ENCODE assay signal across 11 cellular contexts in the genomic region with DNA sequence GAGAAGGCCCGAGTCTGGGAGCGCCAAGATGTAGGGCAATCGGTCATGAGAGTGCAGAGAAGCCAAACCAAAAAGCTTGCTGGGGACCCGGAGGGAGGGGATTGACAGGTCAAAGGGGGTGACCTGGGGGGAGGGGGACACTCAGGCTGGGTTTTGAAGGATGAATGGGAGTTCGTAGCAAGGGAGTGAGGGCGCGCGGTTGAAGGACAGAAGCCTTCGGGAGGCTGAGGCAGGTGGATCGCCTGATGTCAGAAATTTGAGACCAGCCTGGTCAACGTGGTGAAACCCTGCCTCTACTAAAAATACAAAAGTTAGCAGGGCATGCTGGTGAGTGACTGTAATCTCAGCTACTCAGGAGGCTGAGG. TPM values are rescaled to one million over a fixed set of nuclear protein-coding genes. Genes with fewer than 3 reads are reported as not detected.
DNase-seq lines count a peak whose midpoint lies in the region; ATAC-seq, FAIRE-seq and TF ChIP-seq lines count a peak whose summit lies in the region.
"Not testable (repeated sequence)": the region's sequence is repeated elsewhere in the genome, so short reads cannot be mapped to it uniquely, and the experiment has no call there.
"Had no signal": no experiment of that assay in that cellular context is flagged by ENCODE, and none has a peak within 500 bp of the region (broad histone marks: within the 10 kb centered on the region; RNA-seq: fewer than 3 reads in every experiment).

No MANE protein-coding gene starts in this region.

- H2BK5ac ChIP-seq in H9 (ENCODE audit: insufficient read length, low read length) = not testable (repeated sequence)

- not testable (repeated sequence) for H3K14ac ChIP-seq in H9 (ENCODE audit: insufficient read depth, low read length)

- H3K4me3 ChIP-seq in A549 = peak overlapping the region; percentile 90
- peak overlapping the region; percentile 62 for H3K4me3 ChIP-seq in PC-3 (ENCODE audit: low read length)
- peak overlapping the region; percentile 70 for H3K4me3 ChIP-seq in choroid plexus epithelial cell (ENCODE audit: low read depth, low read length)
- peak overlapping the region; percentile 82 for H3K4me3 ChIP-seq in right cardiac atrium (ENCODE audit: low read length)
- H3K4me3 ChIP-seq in naive thymus-derived CD4-positive, alpha-beta T cell (ENCODE audit: low read length) = peak overlapping the region; percentile 61

- H3K23me2 ChIP-seq in H9 (ENCODE audit: insufficient read length, low read depth, low read length, poor library complexity, severe bottlenecking) = not testable (repeated sequence)

- CTCF ChIA-PET in A549 (lab: Yijun Ruan, JAX) = interaction anchor here (0.9 to 1.5 kb wide), 5 partner anchors 14 to 84 kb away, joined by 3 to 5 read pairs (median 4); no protein-coding TSS in a partner anchor
- CTCF ChIA-PET in PC-3 (lab: Charles Lee) = interaction anchor here (0.6 kb wide), 1 partner anchor 15 kb away, joined by 7 read pairs; no protein-coding TSS in a partner anchor
- CTCF ChIA-PET in naive thymus-derived CD4-positive, alpha-beta T cell (lab: Charles Lee) = interaction anchor here (1.1 kb wide), 1 partner anchor 341 kb away, joined by 3 read pairs; no protein-coding TSS in a partner anchor

- ATAC-seq in A549; PC-3; activated T-cell treated with anti-CD3 and anti-CD28 coated beads, Interleukin-2, amount 50 U/mL, for 72 hours (replicated peaks in 1 of 2); right cardiac atrium; naive thymus-derived CD4-positive, alpha-beta T cell: not testable (repeated sequence)

- not testable (repeated sequence) for H3K4ac ChIP-seq in H9 (ENCODE audit: low read depth, low read length)

- WGBS in A549 (ENCODE audit: missing lambda C conversion rate) = 61% methylated on average over 11 of the region's 11 CpGs
- no CpG with 5 or more reads among the region's 11 CpGs for WGBS in H9 (ENCODE audit: extremely low coverage, insufficient read length, low lambda C conversion rate)
- 37% methylated on average over 11 of the region's 11 CpGs for WGBS in right cardiac atrium

- BruUV-seq in PC-3 (replicated peaks; lab: Mats Ljungman, UMichigan) = not testable (repeated sequence)

- not testable (repeated sequence) for H3F3A ChIP-seq in PC-3 (ENCODE audit: low read length, unreplicated experiment)

- H2BK20ac ChIP-seq in H9 (ENCODE audit: low read depth, low read length, poor library complexity, severe bottlenecking) = not testable (repeated sequence)

- not testable (repeated sequence) for TF ChIP-seq EP300 in A549 (IDR thresholded peaks at IDR 0.05)

- POLR2A ChIA-PET in A549 (lab: Yijun Ruan, JAX) = interaction anchor here (0.6 to 1.2 kb wide), 2 partner anchors 156 to 171 kb away, joined by 3 to 4 read pairs; a partner anchor contains a TSS
- POLR2A ChIA-PET in PC-3 (lab: Charles Lee; ENCODE audit: unreplicated experiment) = not testable (repeated sequence)
- POLR2A ChIA-PET in naive thymus-derived CD4-positive, alpha-beta T cell (lab: Charles Lee) = interaction anchor here (0.9 to 1.1 kb wide), 2 partner anchors 53 to 156 kb away, joined by 4 to 7 read pairs; a partner anchor contains a TSS

- not testable (repeated sequence) for H2BK120ac ChIP-seq in H9 (ENCODE audit: low read depth, low read length, poor library complexity, severe bottlenecking)

- not testable (repeated sequence) for H2AFZ ChIP-seq in H9 (ENCODE audit: low read length)
- H2AFZ ChIP-seq in PC-3 (ENCODE audit: low read length) = peak overlapping the region; percentile 78

- not testable (repeated sequence) for H3K79me2 ChIP-seq in H9 (ENCODE audit: insufficient read depth, low read length); PC-3 (ENCODE audit: low read length)

- not testable (repeated sequence) for H4K91ac ChIP-seq in H9 (ENCODE audit: insufficient read length, low read depth, low read length)

- H2BK12ac ChIP-seq in H9 (ENCODE audit: insufficient read length, low read depth, low read length) = not testable (repeated sequence)

- not testable (repeated sequence) for H3K9me2 ChIP-seq in PC-3 (replicated peaks; ENCODE audit: low read length)

- H3K36me3 Mint-ChIP-seq in H9 (ENCODE audit: insufficient read depth in 1 of 3, low read depth in 3 of 3); activated T-cell treated with anti-CD3 and anti-CD28 coated beads, Interleukin-2, amount 50 U/mL, for 72 hours (ENCODE audit: insufficient read depth in 2 of 2); naive thymus-derived CD4-positive, alpha-beta T cell: not testable (repeated sequence)

- not testable (repeated sequence) for H3K27me3 ChIP-seq in H9 (ENCODE audit: insufficient read depth, low read length); PC-3 (ENCODE audit: low read length); right cardiac atrium (ENCODE audit: control insufficient read depth, insufficient read depth); naive thymus-derived CD4-positive, alpha-beta T cell (ENCODE audit: control insufficient read depth in 2 of 2, insufficient read depth in 2 of 2, low read length in 2 of 2)

- peak overlapping the region; percentile 87 to 98 for H3K27ac ChIP-seq in A549
- not testable (repeated sequence) for H3K27ac ChIP-seq in H9 (ENCODE audit: insufficient read length, low read depth, low read length); PC-3 (ENCODE audit: low read length); right cardiac atrium (ENCODE audit: low read length)
- H3K27ac ChIP-seq in naive thymus-derived CD4-positive, alpha-beta T cell (ENCODE audit: low read depth, low read length) = peak overlapping the region; percentile 61

- H3K9me3 Mint-ChIP-seq in H9; activated T-cell treated with anti-CD3 and anti-CD28 coated beads, Interleukin-2, amount 50 U/mL, for 72 hours; naive thymus-derived CD4-positive, alpha-beta T cell: not testable (repeated sequence)

- not testable (repeated sequence) for H2AK5ac ChIP-seq in H9 (ENCODE audit: insufficient read length, low read length)

- H3K9me3 ChIP-seq in A549; H9 (ENCODE audit: control insufficient read depth, low read depth, low read length); PC-3 (ENCODE audit: low read length); right cardiac atrium (ENCODE audit: control insufficient read depth, low read length); naive thymus-derived CD4-positive, alpha-beta T cell (ENCODE audit: control insufficient read depth in 2 of 3, low read length in 3 of 3): not testable (repeated sequence)

- FAIRE-seq in A549 (lab: Jason Lieb, UNC) = not testable (repeated sequence)

- not testable (repeated sequence) for TF ChIP-seq POLR2A in A549 (IDR thresholded peaks at IDR 0.05; ENCODE audit: low read length)

- peak; percentile 0; the same call in 1 of the 3 replicates for TF ChIP-seq CTCF in A549 (IDR thresholded peaks at IDR 0.05)
- not testable (repeated sequence) for TF ChIP-seq CTCF in H9 (conservative IDR thresholded peaks at IDR 0.05); PC-3 (conservative IDR thresholded peaks at IDR 0.05; ENCODE audit: low read depth, low read length); choroid plexus epithelial cell (conservative IDR thresholded peaks at IDR 0.05; ENCODE audit: low read depth, low read length)

- H3K4me2 ChIP-seq in A549 (peak overlapping the region; percentile 99), H9 (ENCODE audit: insufficient read depth, insufficient read length, low read length) (peak overlapping the region; percentile 50), PC-3 (ENCODE audit: low read length) (peak overlapping the region; percentile 80)

- intact Hi-C loops in PC-3 (cut with micrococcal nuclease) = loop anchor here (10.0 kb wide), 1 partner anchor 72 kb away; no protein-coding TSS in a partner anchor
- intact Hi-C loops in right cardiac atrium (cut with DNase I) = not testable (repeated sequence)
- intact Hi-C loops in naive thymus-derived CD4-positive, alpha-beta T cell (cut with micrococcal nuclease) = loop anchor here (1.0 to 5.0 kb wide), 10 partner anchors 35 to 171 kb away; a partner anchor contains a TSS

- H3K36me3 ChIP-seq in PC-3 (ENCODE audit: low read depth, low read length); naive thymus-derived CD4-positive, alpha-beta T cell (ENCODE audit: control insufficient read depth in 2 of 3, insufficient read depth in 3 of 3, low read length in 3 of 3): not testable (repeated sequence)

- H3K4me1 ChIP-seq in A549 (peaks cover 23% of the 10 kb centered on the region), PC-3 (ENCODE audit: insufficient read depth, low read length) (0 out of 2 replicates have a peak, but pooled peaks cover 12% of the 10 kb centered on the region)
- H3K4me1 ChIP-seq in H9 (ENCODE audit: insufficient read depth, low read length); right cardiac atrium (ENCODE audit: control insufficient read depth, insufficient read depth, low read length); naive thymus-derived CD4-positive, alpha-beta T cell (ENCODE audit: control insufficient read depth in 2 of 2, insufficient read depth in 2 of 2, low read length in 2 of 2): not testable (repeated sequence)

- H3T11ph ChIP-seq in H9 (ENCODE audit: low read length) = not testable (repeated sequence)

- H3K9ac ChIP-seq in H9 (ENCODE audit: extremely low read depth, insufficient read length, low read length); PC-3 (ENCODE audit: low read length): not testable (repeated sequence)

- not testable (repeated sequence) for TF ChIP-seq RAD21 in A549 (conservative IDR thresholded peaks at IDR 0.05 in 1 of 2, IDR thresholded peaks at IDR 0.05 in 1 of 2)

- not testable (repeated sequence) for H2BK15ac ChIP-seq in H9 (ENCODE audit: low read depth, low read length)

- not testable (repeated sequence) for H3K23ac ChIP-seq in H9 (ENCODE audit: insufficient read length, low read depth, low read length)

- not testable (repeated sequence) for H3K79me1 ChIP-seq in H9 (ENCODE audit: insufficient read depth, low read depth, low read length, poor library complexity, severe bottlenecking)

- peaks cover 20 to 35% of the 10 kb centered on the region in 2 experiments for H3K4me1 Mint-ChIP-seq in H9
- peaks cover 25% of the 10 kb centered on the region for H3K4me1 Mint-ChIP-seq in activated T-cell treated with anti-CD3 and anti-CD28 coated beads, Interleukin-2, amount 50 U/mL, for 72 hours (ENCODE audit: low read depth)
- peaks cover 7 to 19% (median 16%) of the 10 kb centered on the region in 7 donors for H3K4me1 Mint-ChIP-seq in naive thymus-derived CD4-positive, alpha-beta T cell

- not testable (repeated sequence) for H3K27me3 Mint-ChIP-seq in H9 (ENCODE audit: low read depth); activated T-cell treated with anti-CD3 and anti-CD28 coated beads, Interleukin-2, amount 50 U/mL, for 72 hours (ENCODE audit: low read depth); naive thymus-derived CD4-positive, alpha-beta T cell

- peak overlapping the region; percentile 63 to 87 (median 74); a peak in 3 of 7 replicates for H3K27ac Mint-ChIP-seq in H9
- H3K27ac Mint-ChIP-seq in activated T-cell treated with anti-CD3 and anti-CD28 coated beads, Interleukin-2, amount 50 U/mL, for 72 hours = not testable (repeated sequence)
- H3K27ac Mint-ChIP-seq in naive thymus-derived CD4-positive, alpha-beta T cell = peak overlapping the region in 5 of 9 donors; percentile 31 to 84 (median 60)

- not testable (repeated sequence) for DNase-seq in A549 (ENCODE audit: low read depth in 1 of 2, low spot score in 1 of 2); H9; PC-3; choroid plexus epithelial cell (ENCODE audit: low read depth); right cardiac atrium; naive thymus-derived CD4-positive, alpha-beta T cell
- peak; percentile 5 to 7 for DNase-seq in activated T-cell treated with anti-CD3 and anti-CD28 coated beads, Interleukin-2, amount 50 U/mL, for 72 hours
- peak; percentile 10 for DNase-seq in stimulated activated CD4-positive, alpha-beta T cell treated with anti-CD3 and anti-CD28 coated beads, Interleukin-12 subunit alpha, Interleukin-12 subunit beta, amount 100 ng/mL, for 4 hours

- not testable (repeated sequence) for H3K18ac ChIP-seq in H9 (ENCODE audit: insufficient read length, low read depth, low read length)

- not testable (repeated sequence) for H4K20me1 ChIP-seq in H9 (ENCODE audit: control insufficient read depth, insufficient read depth, insufficient read length); PC-3 (ENCODE audit: low read length)

- H3K56ac ChIP-seq in H9 (ENCODE audit: insufficient read length, low read depth, low read length) = not testable (repeated sequence)

- H4K5ac ChIP-seq in H9 (ENCODE audit: insufficient read length, low read depth, low read length) = not testable (repeated sequence)

- H3K4me3 Mint-ChIP-seq in H9 = peak overlapping the region; percentile 71 to 83
- peak overlapping the region; percentile 74 to 75 for H3K4me3 Mint-ChIP-seq in activated T-cell treated with anti-CD3 and anti-CD28 coated beads, Interleukin-2, amount 50 U/mL, for 72 hours
- H3K4me3 Mint-ChIP-seq in naive thymus-derived CD4-positive, alpha-beta T cell = peak overlapping the region; percentile 78 to 89 (median 82)

- not testable (repeated sequence) for H4K8ac ChIP-seq in H9 (replicated peaks; ENCODE audit: insufficient read length, low read depth, low read length)

RNA-seq across cellular contexts. Expression of a gene that starts 35.0 kb away (rescaled TPM):
- polyA plus RNA-seq in A549 (2011; rRNA removed) (0.04 TPM in 1 of 2 replicates, not detected in the other), A549 (2017; fragmentation: RNase III; extraction: RNeasy Plus Mini Kit Qiagen cat#74134 plus additional on column Dnase treatment) (0.04 TPM in 1 of 3 replicates, not detected in the others), right cardiac atrium (0.20 TPM)
- polyA plus RNA-seq in A549 (2012; cell fraction: cytosol; rRNA removed) = not detected in 2 replicates
- polyA plus RNA-seq in A549 (2012; cell fraction: nucleus; rRNA removed) = not detected in 2 replicates
- not detected in 2 replicates for polyA minus RNA-seq in A549 (2011; rRNA and poly(A)+ RNA removed)
- total RNA-seq in H9 (2021) (not detected in 2 replicates), PC-3 (2014; rRNA removed) (not detected in 2 replicates), right cardiac atrium (not detected)
- total RNA-seq in activated T-cell treated with anti-CD3 and anti-CD28 coated beads, Interleukin-2, amount 50 U/mL, for 72 hours = not detected
- not detected for total RNA-seq in naive thymus-derived CD4-positive, alpha-beta T cell
- polyA plus RNA-seq in naive thymus-derived CD4-positive, alpha-beta T cell = 1 to 10 TPM; 8.5 to 8.7 TPM
- total RNA-seq: A172, G401, posterior vena cava had no signal

RNA-seq across cellular contexts. Expression of a gene that starts 52.8 kb away (rescaled TPM):
- polyA plus RNA-seq in A549 (2011; rRNA removed) (not detected in 2 replicates), A549 (2017; fragmentation: RNase III; extraction: RNeasy Plus Mini Kit Qiagen cat#74134 plus additional on column Dnase treatment) (not detected in 3 replicates), right cardiac atrium (0.07 TPM)
- polyA plus RNA-seq in A549 (2012; cell fraction: cytosol; rRNA removed) = not detected in 2 replicates
- 0.07 and 0.10 TPM in 2 replicates for polyA plus RNA-seq in A549 (2012; cell fraction: nucleus; rRNA removed)
- not detected in 2 replicates for polyA minus RNA-seq in A549 (2011; rRNA and poly(A)+ RNA removed)
- total RNA-seq in H9 (2021) (0.50 and 0.70 TPM in 2 replicates), PC-3 (2014; rRNA removed) (not detected in 2 replicates), right cardiac atrium (not detected)
- 10 to 100 TPM; 26.7 to 34.4 TPM for total RNA-seq in activated T-cell treated with anti-CD3 and anti-CD28 coated beads, Interleukin-2, amount 50 U/mL, for 72 hours
- total RNA-seq in naive thymus-derived CD4-positive, alpha-beta T cell = 10 to 100 TPM; 32.1 to 88.7 (median 66.2) TPM
- polyA plus RNA-seq in naive thymus-derived CD4-positive, alpha-beta T cell = 10 to 100 TPM; 69.5 to 81.0 TPM
- total RNA-seq: A172, G401 had no signal

Comparison
In these comparisons a context has a peak if more than half of its experiments do, and no peak if none do; other contexts are left out.
1. RNA of a gene that starts 52.8 kb away (total RNA-seq): 32.1 to 88.7 TPM in naive thymus-derived CD4-positive, alpha-beta T cell and 26.7 to 34.4 TPM in activated T-cell treated with anti-CD3 and anti-CD28 coated beads, Interleukin-2, amount 50 U/mL, for 72 hours; 0.50 to 0.70 TPM in H9, not detected in right cardiac atrium and not detected in PC-3; every median in the first group is over 10 times any median in the second.
2. Peak in every context shown above with its lines, with median percentiles within 50 percentile points of each other: H3K4me2 ChIP-seq, H3K4me3 ChIP-seq and H3K4me3 Mint-ChIP-seq.